Comparison of ENCODE assay signal across 8 cellular contexts in genomic region chr3:53806182-53807116, GRCh38. TPM values are rescaled to one million over a fixed set of nuclear protein-coding genes. Genes with fewer than 3 reads are reported as not detected.
DNase-seq lines count a peak whose midpoint lies in the region; TF ChIP-seq lines count a peak whose summit lies in the region.

No MANE protein-coding gene starts in this region.

- no peak overlapping the region for H3K4me3 ChIP-seq in adrenal gland

- peak overlapping the region in 4 of 5 donors; percentile 51 to 83 (median 72) for H3K27ac ChIP-seq in adrenal gland

- intact Hi-C loops in adrenal gland (cut with DNase I): no loop called here

- no peaks in the 10 kb centered on the region for H3K27me3 ChIP-seq in adrenal gland

- no peak for TF ChIP-seq POLR2A in adrenal gland (IDR thresholded peaks at IDR 0.05)

- peaks cover 10% of the 10 kb centered on the region in 2 donors for H3K4me1 ChIP-seq in adrenal gland (replicated peaks in 1 of 2)

- TF ChIP-seq CTCF in adrenal gland (IDR thresholded peaks at IDR 0.05): peak in 1 of 6 experiments; percentile 5

- 63 to 76% (median 67%) methylated on average over 7 to 10 of the region's 10 CpGs for WGBS in adrenal gland, 4 donors

- DNase-seq in activated effector memory CD4-positive, alpha-beta T cell treated with anti-CD3 and anti-CD28 coated beads, Interleukin-2, amount 50 U/mL, for 16 hours: peak; percentile 51
- DNase-seq in activated effector memory CD4-positive, alpha-beta T cell treated with Interleukin-2 at 50 U/mL for 16 hours: no peak
- DNase-seq in adrenal gland: peak; percentile 15 to 80 (median 75)
- peak; percentile 97 for DNase-seq in kidney glomerular epithelial cell (lab: John Stamatoyannopoulos, UW)
- no peak for DNase-seq in NCI-H187 treated with DMSO at 0.1 percent for 48 hours (lab: John Stamatoyannopoulos, UW)
- no peak for DNase-seq in COLO829 (ENCODE audit: low spot score)
- DNase-seq in NOMO-1 (lab: John Stamatoyannopoulos, UW; ENCODE audit: unreplicated experiment in 2 of 2): no peak
- DNase-seq in iPS-NIHi11 (ENCODE audit: low spot score): no peak

- no peaks in the 10 kb centered on the region for H3K9me3 ChIP-seq in adrenal gland (replicated peaks in 1 of 3)

- H3K36me3 ChIP-seq in adrenal gland (replicated peaks in 1 of 2): peaks cover 0 to 29% of the 10 kb centered on the region in 2 donors

RNA-seq across cellular contexts. Expression of gene CHDH, which starts 39.8 kb away (rescaled TPM):
- total RNA-seq in adrenal gland: 10 to 100 TPM in 4 of 8 donors, 1 to 10 TPM in 4; 3.5 to 29.6 (median 8.5) TPM
- polyA plus RNA-seq in adrenal gland: 1 to 10 TPM; 1.1 to 6.0 (median 3.0) TPM

RNA-seq across cellular contexts. Expression of gene IL17RB, which starts 39.9 kb away (rescaled TPM):
- 10 to 100 TPM in 1 of 8 donors, 1 to 10 TPM in 5, under 1 TPM in 2; 0.35 to 12.0 (median 2.1) TPM for total RNA-seq in adrenal gland
- polyA plus RNA-seq in adrenal gland: 1 to 10 TPM in 2 of 3 donors, under 1 TPM in 1; 0.70 to 7.0 (median 4.9) TPM

Comparison
In these comparisons a context has a peak if more than half of its experiments do, and no peak if none do; other contexts are left out.
1. DNase-seq: peak in activated effector memory CD4-positive, alpha-beta T cell treated with anti-CD3 and anti-CD28 coated beads, Interleukin-2, amount 50 U/mL, for 16 hours (single experiment), adrenal gland (7 of 7) and kidney glomerular epithelial cell (single experiment); none in activated effector memory CD4-positive, alpha-beta T cell treated with Interleukin-2 at 50 U/mL for 16 hours (single experiment), NCI-H187 treated with DMSO at 0.1 percent for 48 hours (single experiment), COLO829 (single experiment), NOMO-1 (0 of 2) and iPS-NIHi11 (single experiment).